ENCODE assay signal across 29 cellular contexts in the genomic region with DNA sequence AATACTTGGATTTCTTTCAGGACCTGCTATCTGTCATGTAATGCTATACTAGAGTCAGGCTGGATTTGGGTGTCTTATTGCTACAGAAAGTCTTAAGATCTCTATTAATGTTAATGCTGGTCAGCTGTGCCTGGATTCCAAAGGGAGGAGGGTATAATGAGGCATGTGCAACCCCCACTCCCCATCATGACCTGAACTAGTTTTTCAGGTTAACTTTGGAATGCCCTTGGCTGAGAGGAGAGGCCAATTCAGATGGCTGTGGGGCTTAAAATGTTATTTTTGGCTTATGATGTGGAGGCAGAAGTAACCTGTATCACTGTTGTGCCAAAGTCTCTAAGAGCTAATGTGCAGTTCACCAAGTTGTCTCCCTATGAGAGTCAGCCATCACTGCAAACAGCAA.
"Had no signal": no experiment of that assay in that cellular context is flagged by ENCODE, and none has a peak within 500 bp of the region (broad histone marks: within the 10 kb centered on the region; RNA-seq: fewer than 3 reads in every experiment).

No MANE protein-coding gene starts in this region.

- H3K4me1 Mint-ChIP-seq: immature natural killer cell; naive B cell; natural killer cell; stimulated activated memory B cell treated with anti-CD40 and anti-IgM and Interleukin-4, amounts not matched to agents 10 μg/mL and 1 μg/mL and 100 μg/mL, for 72 hours; stimulated activated naive CD8-positive, alpha-beta T cell treated with anti-CD3 and anti-CD28 coated beads, Interleukin-15, amount 100 ng/mL, for 72 hours had no signal

- H3K4me3 Mint-ChIP-seq: immature natural killer cell; mesothelial cell of epicardium; naive B cell; natural killer cell; nephron progenitor cell; neural progenitor cell; stimulated activated memory B cell treated with anti-CD40 and anti-IgM and Interleukin-4, amounts not matched to agents 10 μg/mL and 1 μg/mL and 100 μg/mL, for 72 hours; stimulated activated naive CD8-positive, alpha-beta T cell treated with anti-CD3 and anti-CD28 coated beads, Interleukin-15, amount 100 ng/mL, for 72 hours had no signal

- H3K27me3 ChIP-seq: neural progenitor cell, neutrophil, right atrium auricular region, transverse colon, upper lobe of right lung had no signal

- H3K9ac ChIP-seq: neural progenitor cell, parathyroid adenoma had no signal

- H3K27ac ChIP-seq: heart left ventricle, lower lobe of right lung, neural progenitor cell, neutrophil, parathyroid adenoma, right atrium auricular region, right lobe of liver, transverse colon, upper lobe of right lung had no signal

- H3K27me3 Mint-ChIP-seq: stimulated activated memory B cell treated with anti-CD40 and anti-IgM and Interleukin-4, amounts not matched to agents 10 μg/mL and 1 μg/mL and 100 μg/mL, for 72 hours; stimulated activated naive CD8-positive, alpha-beta T cell treated with anti-CD3 and anti-CD28 coated beads, Interleukin-15, amount 100 ng/mL, for 72 hours had no signal

- H2AFZ ChIP-seq: neural progenitor cell, parathyroid adenoma had no signal

- H3K4me3 ChIP-seq: heart left ventricle, lower lobe of right lung, neural progenitor cell, right atrium auricular region, right lobe of liver, smooth muscle cell, transverse colon, upper lobe of right lung had no signal

- H3K9me3 ChIP-seq: heart left ventricle, lower lobe of right lung, neutrophil, right atrium auricular region, right lobe of liver, transverse colon, upper lobe of right lung had no signal

- DNase-seq: heart left ventricle; hypothalamus; immature natural killer cell; kidney; left colon; lower lobe of right lung; mammary epithelial cell; mesenchymal stem cell; naive B cell; natural killer cell; nephron progenitor cell; occipital lobe; right lobe of liver; stimulated activated CD4-positive, alpha-beta T cell treated with anti-CD3 and anti-CD28 coated beads, Interleukin-1b, Interleukin-23, amount 100 ng/mL, for 48 hours; stimulated activated CD4-positive, alpha-beta T cell treated with anti-CD3 and anti-CD28 coated beads, Interleukin-2, amount 100 ng/mL, for 48 hours; stimulated activated CD4-positive, alpha-beta T cell treated with anti-CD3 and anti-CD28 coated beads, Interleukin-4, amount 100 ng/mL, for 4 hours; stimulated activated CD8-positive, alpha-beta memory T cell treated with anti-CD3 and anti-CD28 coated beads, Interleukin-4, amount 100 ng/mL, for 48 hours; stimulated activated naive CD4-positive, alpha-beta T cell treated with Interleukin-2 at 50 U/mL for 16 hours; stimulated activated naive CD8-positive, alpha-beta T cell treated with anti-CD3 and anti-CD28 coated beads, Interleukin-15, amount 100 ng/mL, for 72 hours; substantia nigra; transverse colon; upper lobe of right lung had no signal

- H3K36me3 Mint-ChIP-seq: immature natural killer cell; mesothelial cell of epicardium; naive B cell; natural killer cell; stimulated activated memory B cell treated with anti-CD40 and anti-IgM and Interleukin-4, amounts not matched to agents 10 μg/mL and 1 μg/mL and 100 μg/mL, for 72 hours had no signal

- H3K9me3 Mint-ChIP-seq: natural killer cell; stimulated activated memory B cell treated with anti-CD40 and anti-IgM and Interleukin-4, amounts not matched to agents 10 μg/mL and 1 μg/mL and 100 μg/mL, for 72 hours; stimulated activated naive CD8-positive, alpha-beta T cell treated with anti-CD3 and anti-CD28 coated beads, Interleukin-15, amount 100 ng/mL, for 72 hours had no signal

- H3K36me3 ChIP-seq: heart left ventricle, lower lobe of right lung, neural progenitor cell, neutrophil, right atrium auricular region, right lobe of liver, transverse colon, upper lobe of right lung had no signal

- H3K4me1 ChIP-seq: lower lobe of right lung, neural progenitor cell, parathyroid adenoma, right atrium auricular region, transverse colon, upper lobe of right lung had no signal

- H3K27ac Mint-ChIP-seq: immature natural killer cell; mesothelial cell of epicardium; naive B cell; natural killer cell; nephron progenitor cell; neural progenitor cell; stimulated activated memory B cell treated with anti-CD40 and anti-IgM and Interleukin-4, amounts not matched to agents 10 μg/mL and 1 μg/mL and 100 μg/mL, for 72 hours had no signal

- H3K79me2 ChIP-seq: parathyroid adenoma had no signal

- H3K4me2 ChIP-seq: neural progenitor cell, smooth muscle cell had no signal

- ATAC-seq: heart left ventricle; left colon; lower lobe of right lung; natural killer cell; right lobe of liver; stimulated activated memory B cell treated with anti-CD40 and anti-IgM and Interleukin-4, amounts not matched to agents 10 μg/mL and 1 μg/mL and 100 μg/mL, for 72 hours; stimulated activated naive CD8-positive, alpha-beta T cell treated with anti-CD3 and anti-CD28 coated beads, Interleukin-15, amount 100 ng/mL, for 72 hours; upper lobe of right lung had no signal
